Comparison of ENCODE assay signal across 1 cellular context in genomic region chr17:36532435-36532975, GRCh38.
TF ChIP-seq lines count a peak whose summit lies in the region.

No MANE protein-coding gene starts in this region.

TF ChIP-seq in GM12878, 131 proteins besides CTCF, POLR2A, EP300 and RAD21:
- TF ChIP-seq ZZZ3 (IDR thresholded peaks at IDR 0.05; ENCODE audit: control insufficient read depth, insufficient read length, low read depth) (no peak), USF1 (IDR thresholded peaks at IDR 0.05; ENCODE audit: borderline replicate concordance, extremely low read length, insufficient read depth, low read depth, low read length) (no peak), CHD4 (IDR thresholded peaks at IDR 0.05) (no peak), NRF1 (conservative IDR thresholded peaks at IDR 0.05; ENCODE audit: low read depth, low read length) (no peak), LARP7 (IDR thresholded peaks at IDR 0.05) (no peak), NBN (IDR thresholded peaks at IDR 0.05) (no peak), POLR2AphosphoS5 (IDR thresholded peaks at IDR 0.05; ENCODE audit: low read length) (no peak), CREB1 (IDR thresholded peaks at IDR 0.05; ENCODE audit: low read depth) (no peak), IRF4 (IDR thresholded peaks at IDR 0.05; ENCODE audit: low read depth, low read length) (no peak)
- TF ChIP-seq, protein P1, sequence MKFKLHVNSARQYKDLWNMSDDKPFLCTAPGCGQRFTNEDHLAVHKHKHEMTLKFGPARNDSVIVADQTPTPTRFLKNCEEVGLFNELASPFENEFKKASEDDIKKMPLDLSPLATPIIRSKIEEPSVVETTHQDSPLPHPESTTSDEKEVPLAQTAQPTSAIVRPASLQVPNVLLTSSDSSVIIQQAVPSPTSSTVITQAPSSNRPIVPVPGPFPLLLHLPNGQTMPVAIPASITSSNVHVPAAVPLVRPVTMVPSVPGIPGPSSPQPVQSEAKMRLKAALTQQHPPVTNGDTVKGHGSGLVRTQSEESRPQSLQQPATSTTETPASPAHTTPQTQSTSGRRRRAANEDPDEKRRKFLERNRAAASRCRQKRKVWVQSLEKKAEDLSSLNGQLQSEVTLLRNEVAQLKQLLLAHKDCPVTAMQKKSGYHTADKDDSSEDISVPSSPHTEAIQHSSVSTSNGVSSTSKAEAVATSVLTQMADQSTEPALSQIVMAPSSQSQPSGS (IDR thresholded peaks at IDR 0.05; ENCODE audit: low read length), result no peak
